Comparison of ENCODE assay signal across 13 cellular contexts in genomic region chr3:123411340-123412040, GRCh38. TPM values are rescaled to one million over a fixed set of nuclear protein-coding genes. Genes with fewer than 3 reads are reported as not detected.
A peak's percentile ranks its signal among the peaks of the same experiment; 100 is the strongest.
DNase-seq lines count a peak whose midpoint lies in the region; TF ChIP-seq lines count a peak whose summit lies in the region.
"Had no signal": no experiment of that assay in that cellular context is flagged by ENCODE, and none has a peak within 500 bp of the region (broad histone marks: within the 10 kb centered on the region; RNA-seq: fewer than 3 reads in every experiment).

No MANE protein-coding gene starts in this region.

- no peaks in the 10 kb centered on the region for H3K9me3 Mint-ChIP-seq in T-helper 2 cell treated with Interferon-gamma antibody and Interleukin-4, amounts not matched to agents 5 μg/mL and 100 μg/mL, for 36 hours
- H3K9me3 Mint-ChIP-seq: activated CD4-positive, alpha-beta T cell treated with anti-CD3 and anti-CD28 coated beads, Interleukin-2, amount 10 ng/mL, durations not matched to agents 7 days and 5 days; neural crest cell; T-cell had no signal

- no peak overlapping the region for H3K27ac Mint-ChIP-seq in T-helper 2 cell treated with Interferon-gamma antibody and Interleukin-4, amounts not matched to agents 5 μg/mL and 100 μg/mL, for 36 hours
- H3K27ac Mint-ChIP-seq: activated CD4-positive, alpha-beta T cell treated with anti-CD3 and anti-CD28 coated beads, Interleukin-2, amount 10 ng/mL, durations not matched to agents 7 days and 5 days; T-cell had no signal

- no peak overlapping the region for H3K4me3 ChIP-seq in Peyer's patch
- no peak overlapping the region for H3K4me3 ChIP-seq in osteoblast (ENCODE audit: insufficient read depth, low read length)
- H3K4me3 ChIP-seq in tibial nerve: no peak overlapping the region

- WGBS in tibial nerve, 2 donors: 76 to 80% methylated on average over 7 to 9 of the region's 9 CpGs

- TF ChIP-seq CTCF in Peyer's patch (IDR thresholded peaks at IDR 0.05) (no peak), osteoblast (IDR thresholded peaks at IDR 0.05; ENCODE audit: extremely low read depth, low read depth, low read length) (no peak), tibial nerve (IDR thresholded peaks at IDR 0.05) (no peak)

- no peaks in the 10 kb centered on the region for H4K20me1 ChIP-seq in osteoblast (ENCODE audit: insufficient read depth, low read length)

- H3K4me1 Mint-ChIP-seq in T-helper 2 cell treated with Interferon-gamma antibody and Interleukin-4, amounts not matched to agents 5 μg/mL and 100 μg/mL, for 36 hours (ENCODE audit: low read depth): no peaks in the 10 kb centered on the region
- H3K4me1 Mint-ChIP-seq: activated CD4-positive, alpha-beta T cell treated with anti-CD3 and anti-CD28 coated beads, Interleukin-2, amount 10 ng/mL, durations not matched to agents 7 days and 5 days; T-cell had no signal

- no peak overlapping the region for H3K4me2 ChIP-seq in osteoblast (ENCODE audit: insufficient read depth, low read length)

- no peaks in the 10 kb centered on the region for H3K9me3 ChIP-seq in Peyer's patch
- no peaks in the 10 kb centered on the region for H3K9me3 ChIP-seq in osteoblast (ENCODE audit: low read depth, low read length)
- no peaks in the 10 kb centered on the region for H3K9me3 ChIP-seq in tibial nerve

- H3K27me3 Mint-ChIP-seq in T-helper 2 cell treated with Interferon-gamma antibody and Interleukin-4, amounts not matched to agents 5 μg/mL and 100 μg/mL, for 36 hours (ENCODE audit: low read depth): peaks cover 2% of the 10 kb centered on the region
- H3K27me3 Mint-ChIP-seq: activated CD4-positive, alpha-beta T cell treated with anti-CD3 and anti-CD28 coated beads, Interleukin-2, amount 10 ng/mL, durations not matched to agents 7 days and 5 days; T-cell had no signal

- H3K36me3 ChIP-seq in Peyer's patch: no peaks in the 10 kb centered on the region
- H3K36me3 ChIP-seq in osteoblast (ENCODE audit: insufficient read depth, low read length): no peaks in the 10 kb centered on the region
- no peaks in the 10 kb centered on the region for H3K36me3 ChIP-seq in tibial nerve

- H3K79me2 ChIP-seq in osteoblast (ENCODE audit: insufficient read depth, low read length): no peaks in the 10 kb centered on the region

- TF ChIP-seq POLR2A in Peyer's patch (IDR thresholded peaks at IDR 0.05) (no peak), tibial nerve (IDR thresholded peaks at IDR 0.05) (no peak)

- peaks cover 0 to 39% (median 0%) of the 10 kb centered on the region in 4 donors for H3K4me1 ChIP-seq in Peyer's patch
- no peaks in the 10 kb centered on the region for H3K4me1 ChIP-seq in osteoblast (ENCODE audit: insufficient read depth, low read length)
- peaks cover 0 to 37% (median 8%) of the 10 kb centered on the region in 4 donors for H3K4me1 ChIP-seq in tibial nerve

- peak in 2 of 3 donors; percentile 62 to 75 for DNase-seq in Peyer's patch
- peak; percentile 50 for DNase-seq in globus pallidus (ENCODE audit: low spot score)
- DNase-seq in osteoblast (ENCODE audit: insufficient read length, low spot score, missing footprints): peak; percentile 69
- no peak for DNase-seq in tibial nerve (ENCODE audit: low spot score in 2 of 2)
- DNase-seq in T-helper 2 cell treated with Interferon-gamma antibody and Interleukin-4, amounts not matched to agents 5 μg/mL and 100 μg/mL, for 36 hours (ENCODE audit: low spot score): no peak
- no peak for DNase-seq in SW480 (ENCODE audit: low spot score)
- DNase-seq in activated CD4-positive, alpha-beta T cell treated with anti-CD3 and anti-CD28 coated beads for 4 hours: no peak
- DNase-seq: activated CD4-positive, alpha-beta T cell treated with anti-CD3 and anti-CD28 coated beads, Interleukin-2, amount 10 ng/mL, durations not matched to agents 7 days and 5 days; effector CD4-positive, alpha-beta T cell; islet precursor cell; NCI-H2171; T-cell had no signal

- H3K27me3 ChIP-seq in Peyer's patch (no peaks in the 10 kb centered on the region), osteoblast (ENCODE audit: insufficient read depth, low read length) (peaks cover 43% of the 10 kb centered on the region), tibial nerve (no peaks in the 10 kb centered on the region)

- H2AFZ ChIP-seq in osteoblast (ENCODE audit: low read length): no peak overlapping the region

- TF ChIP-seq EP300 in tibial nerve (IDR thresholded peaks at IDR 0.05): no peak

- H3K27ac ChIP-seq in Peyer's patch (peak overlapping the region; percentile 3 to 85 (median 60)), osteoblast (ENCODE audit: low read depth, low read length) (no peak overlapping the region), tibial nerve (peak overlapping the region in 3 of 4 donors; percentile 53 to 78 (median 77))

- H3K36me3 Mint-ChIP-seq in T-helper 2 cell treated with Interferon-gamma antibody and Interleukin-4, amounts not matched to agents 5 μg/mL and 100 μg/mL, for 36 hours (ENCODE audit: low read depth): no peaks in the 10 kb centered on the region
- H3K36me3 Mint-ChIP-seq: T-cell had no signal

- no peak overlapping the region for H3K4me3 Mint-ChIP-seq in T-helper 2 cell treated with Interferon-gamma antibody and Interleukin-4, amounts not matched to agents 5 μg/mL and 100 μg/mL, for 36 hours
- H3K4me3 Mint-ChIP-seq: activated CD4-positive, alpha-beta T cell treated with anti-CD3 and anti-CD28 coated beads, Interleukin-2, amount 10 ng/mL, durations not matched to agents 7 days and 5 days; neural crest cell; T-cell had no signal

RNA-seq across cellular contexts. Expression of gene ADCY5, which starts 37.4 kb away (rescaled TPM):
- total RNA-seq in Peyer's patch (10 to 100 TPM in 2 of 4 donors, 1 to 10 TPM in 2; 3.5 to 44.6 (median 14.5) TPM), osteoblast (0.59 and 0.72 TPM in 2 replicates), tibial nerve (10 to 100 TPM; 13.3 to 27.4 (median 21.7) TPM)
- total RNA-seq: activated CD4-positive, alpha-beta T cell treated with anti-CD3 and anti-CD28 coated beads, Interleukin-2, amount 10 ng/mL, durations not matched to agents 7 days and 5 days had no signal

Comparison
In these comparisons a context has a peak if more than half of its experiments do, and no peak if none do; other contexts are left out.
1. DNase-seq: peak in Peyer's patch (2 of 3), globus pallidus (single experiment) and osteoblast (single experiment); none in tibial nerve (0 of 2), T-helper 2 cell treated with Interferon-gamma antibody and Interleukin-4, amounts not matched to agents 5 μg/mL and 100 μg/mL, for 36 hours (single experiment), SW480 (single experiment) and activated CD4-positive, alpha-beta T cell treated with anti-CD3 and anti-CD28 coated beads for 4 hours (0 of 2).